In the genomic region with DNA sequence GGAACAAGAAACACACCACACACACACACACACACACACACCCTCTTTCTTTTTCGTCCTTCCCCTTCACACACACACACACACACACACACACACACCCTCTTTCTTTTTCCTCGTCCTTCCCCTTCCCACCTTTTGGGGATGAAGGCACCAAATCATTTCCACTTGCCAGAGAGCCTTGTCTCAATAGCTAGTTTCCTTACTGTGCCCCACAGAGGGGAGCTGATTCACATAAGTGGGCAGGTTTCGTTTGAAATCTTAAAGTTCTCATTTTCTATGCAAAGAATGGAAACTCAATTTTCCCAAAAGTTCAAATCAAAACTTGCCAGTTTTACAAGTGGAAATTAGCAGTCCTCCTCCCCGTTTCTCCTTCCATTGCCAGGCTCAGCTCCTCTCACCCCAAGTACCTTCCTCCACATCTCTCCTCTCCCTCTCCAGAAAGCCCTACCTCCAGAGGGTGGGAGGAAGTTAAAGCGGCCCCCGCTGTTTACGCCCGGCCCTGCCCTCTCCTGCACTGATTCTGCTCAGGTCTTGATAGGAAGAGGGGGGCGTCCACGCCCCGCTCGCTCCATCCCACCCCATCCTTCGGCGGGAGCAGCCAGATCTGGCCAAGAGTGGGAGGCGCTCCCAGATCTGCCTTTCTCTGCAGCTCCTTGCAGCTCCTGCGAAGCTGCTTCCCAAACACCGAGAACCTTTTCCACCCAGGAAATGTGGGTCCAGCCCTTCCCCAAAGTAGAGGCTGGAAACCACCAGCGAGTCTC, we compare ENCODE assay signal across 9 cellular contexts. TPM values are rescaled to one million over a fixed set of nuclear protein-coding genes. Genes with fewer than 3 reads are reported as not detected.
A peak's percentile ranks its signal among the peaks of the same experiment; 100 is the strongest.
DNase-seq lines count a peak whose midpoint lies in the region; ATAC-seq lines count a peak whose summit lies in the region.
"Had no signal": no experiment of that assay in that cellular context is flagged by ENCODE, and none has a peak within 500 bp of the region (broad histone marks: within the 10 kb centered on the region; RNA-seq: fewer than 3 reads in every experiment).

No MANE protein-coding gene starts in this region.

- no peak overlapping the region for H3K9ac ChIP-seq in endocrine pancreas (ENCODE audit: control insufficient read depth, insufficient read depth, low read length)

- H3K27ac ChIP-seq in mesodermal cell (ENCODE audit: low read depth, low read length, severe bottlenecking), result no peak overlapping the region
- no peak overlapping the region for H3K27ac ChIP-seq in urinary bladder (ENCODE audit: low read depth)

- H3K36me3 ChIP-seq in endocrine pancreas (ENCODE audit: control insufficient read depth, insufficient read depth, low read length) (no peaks in the 10 kb centered on the region), mesodermal cell (ENCODE audit: control insufficient read depth, insufficient read depth, low read length) (no peaks in the 10 kb centered on the region), urinary bladder (ENCODE audit: insufficient read depth) (no peaks in the 10 kb centered on the region)

- no peaks in the 10 kb centered on the region for H3K9me3 ChIP-seq in endocrine pancreas (ENCODE audit: control insufficient read depth, low read length)
- H3K9me3 ChIP-seq in mesodermal cell (ENCODE audit: control insufficient read depth, low read length), result no peaks in the 10 kb centered on the region

- peaks cover 8% of the 10 kb centered on the region for H3K4me1 ChIP-seq in endocrine pancreas (ENCODE audit: control insufficient read depth, insufficient read depth, low read length)
- peaks cover 10% of the 10 kb centered on the region for H3K4me1 ChIP-seq in mesodermal cell (ENCODE audit: control insufficient read depth, insufficient read depth, low read length, poor library complexity, severe bottlenecking)
- H3K4me1 ChIP-seq in urinary bladder (ENCODE audit: insufficient read depth), result peaks cover 1% of the 10 kb centered on the region

- peak; percentile 42 for ATAC-seq in Right ventricle myocardium inferior
- no peak for ATAC-seq in HG03378 (IDR thresholded peaks at IDR 0.05; ENCODE audit: unreplicated experiment)

- intact Hi-C loops in Right ventricle myocardium inferior (cut with DNase I) (no loop called here), cardiac septum (cut with DNase I) (loop anchor here (10.0 kb wide), 1 partner anchor 117 kb away; no protein-coding TSS in a partner anchor)

- no peaks in the 10 kb centered on the region for H3K27me3 ChIP-seq in endocrine pancreas (ENCODE audit: control insufficient read depth, insufficient read depth, low read length)

- WGBS in mesodermal cell (ENCODE audit: insufficient coverage in 2 of 2), 2 experiments, result 2 to 3% methylated on average over 6 of the region's 18 CpGs
- WGBS in urinary bladder, result 3% methylated on average over 18 of the region's 18 CpGs

- DNase-seq in Right ventricle myocardium inferior (ENCODE audit: missing footprints) (no peak), cardiac septum (ENCODE audit: low spot score) (no peak), NCI-H1048 (lab: John Stamatoyannopoulos, UW) (no peak), mucosa of gallbladder (ENCODE audit: low spot score) (no peak)
- DNase-seq: DND-41 had no signal

- peak overlapping the region; percentile 74 for H3K4me3 ChIP-seq in endocrine pancreas (ENCODE audit: control insufficient read depth, insufficient read depth, low read length)
- H3K4me3 ChIP-seq in mesodermal cell (ENCODE audit: extremely low read depth, insufficient read depth, low read length, poor library complexity, severe bottlenecking), result peak overlapping the region; percentile 82
- H3K4me3 ChIP-seq in urinary bladder (ENCODE audit: low read depth, low read length), result peak overlapping the region; percentile 87

RNA-seq across cellular contexts. Expression of a gene that starts 1.3 kb away (rescaled TPM):
- 1.5 TPM for total RNA-seq in Right ventricle myocardium inferior
- 2.2 TPM for total RNA-seq in cardiac septum
- polyA plus RNA-seq in mesodermal cell (2013, experiment 1 of 2), result 4.9 TPM
- polyA plus RNA-seq in mesodermal cell (2013, experiment 2 of 2), result 7.1 TPM
- 13.1 TPM for total RNA-seq in urinary bladder
- 6.3 TPM for polyA plus RNA-seq in urinary bladder
- total RNA-seq in mucosa of gallbladder, result 10.6 TPM
